In the genomic region with DNA sequence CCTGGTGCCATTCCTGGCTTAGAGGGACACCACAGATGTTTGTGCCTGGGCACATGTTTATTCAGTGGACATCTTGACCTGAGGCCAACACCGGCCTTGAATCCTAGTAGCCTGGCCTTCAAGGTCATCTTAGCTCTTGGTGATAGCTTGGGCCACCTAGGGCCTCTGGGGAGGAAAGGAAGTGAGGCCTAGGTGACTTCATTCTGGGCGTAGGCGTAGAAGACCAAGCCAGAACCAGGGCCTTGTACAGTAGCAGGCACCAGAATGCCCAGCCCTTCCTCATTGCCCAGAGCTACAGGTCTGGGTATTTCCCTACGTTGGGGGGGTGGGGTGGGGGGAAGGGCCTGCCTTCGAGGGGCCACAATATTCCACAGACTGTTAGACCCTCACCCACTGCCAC, we compare ENCODE assay signal across 24 cellular contexts. TPM values are rescaled to one million over a fixed set of nuclear protein-coding genes. Genes with fewer than 3 reads are reported as not detected.
DNase-seq lines count a peak whose midpoint lies in the region; ATAC-seq and TF ChIP-seq lines count a peak whose summit lies in the region.
"Had no signal": no experiment of that assay in that cellular context is flagged by ENCODE, and none has a peak within 500 bp of the region (broad histone marks: within the 10 kb centered on the region; RNA-seq: fewer than 3 reads in every experiment).

No MANE protein-coding gene starts in this region.

- peak overlapping the region; percentile 84 for H3K27ac ChIP-seq in left ventricle myocardium inferior (replicated peaks)
- H3K27ac ChIP-seq in upper lobe of right lung = no peak overlapping the region
- H3K27ac ChIP-seq: skin epidermis, thyroid gland had no signal

- no peak for TF ChIP-seq CTCF in endothelial cell (IDR thresholded peaks at IDR 0.05; ENCODE audit: unreplicated experiment)
- TF ChIP-seq CTCF in left ventricle myocardium inferior (IDR thresholded peaks at IDR 0.05; ENCODE audit: borderline replicate concordance) = no peak
- no peak for TF ChIP-seq CTCF in upper lobe of right lung (IDR thresholded peaks at IDR 0.05)

- no peaks in the 10 kb centered on the region for H3K36me3 ChIP-seq in left ventricle myocardium inferior
- H3K36me3 ChIP-seq in upper lobe of right lung = no peaks in the 10 kb centered on the region
- H3K36me3 ChIP-seq: thyroid gland had no signal

- intact Hi-C loops in left ventricle myocardium inferior (cut with micrococcal nuclease) (no loop called here), posterior vena cava (cut with DNase I) (no loop called here), upper lobe of right lung (cut with DNase I) (no loop called here)

- H3K4me3 ChIP-seq in left ventricle myocardium inferior = no peak overlapping the region
- H3K4me3 ChIP-seq in upper lobe of right lung = no peak overlapping the region
- H3K4me3 ChIP-seq: skin epidermis, thyroid gland had no signal

- DNase-seq in endothelial cell (ENCODE audit: low spot score) (no peak), left ventricle myocardium inferior (no peak), posterior vena cava (ENCODE audit: low spot score) (peak; percentile 30), upper lobe of right lung (peak; percentile 16), LoVo (ENCODE audit: low spot score) (no peak)
- DNase-seq: activated CD4-positive, alpha-beta memory T cell treated with anti-CD3 and anti-CD28 coated beads for 36 hours; activated CD4-positive, CD25-positive, alpha-beta regulatory T cell treated with anti-CD3 and anti-CD28 coated beads, Interleukin-2, amount 50 U/mL, for 72 hours; activated CD8-positive, alpha-beta memory T cell treated with anti-CD3 and anti-CD28 coated beads, Interleukin-2, amount 50 U/mL, for 4 hours; activated naive CD4-positive, alpha-beta T cell treated with anti-CD3 and anti-CD28 coated beads, Interleukin-2, amount 10 ng/mL, durations not matched to agents 7 days and 5 days; amygdala; C1 segment of cervical spinal cord; Caco-2; DMS79; naive B cell; NCI-H1048; NCI-H2107; thyroid gland had no signal

- peak overlapping the region; percentile 38 for H3K27ac Mint-ChIP-seq in endothelial cell (ENCODE audit: unreplicated experiment)
- H3K27ac Mint-ChIP-seq: activated CD4-positive, alpha-beta memory T cell treated with anti-CD3 and anti-CD28 coated beads for 36 hours; activated naive CD4-positive, alpha-beta T cell treated with anti-CD3 and anti-CD28 coated beads, Interleukin-2, amount 10 ng/mL, durations not matched to agents 7 days and 5 days; stimulated activated naive CD8-positive, alpha-beta T cell treated with anti-CD3 and anti-CD28 coated beads, Interleukin-15, Interleukin-2, amounts not matched to agents 100 ng/mL and 50 ng/mL, for 24 hours; T-helper 2 cell treated with Interferon-gamma antibody and Interleukin-4, amounts not matched to agents 5 μg/mL and 100 μg/mL, for 36 hours had no signal

- no peaks in the 10 kb centered on the region for H3K36me3 Mint-ChIP-seq in endothelial cell (ENCODE audit: low read depth, unreplicated experiment)
- H3K36me3 Mint-ChIP-seq: activated naive CD4-positive, alpha-beta T cell treated with anti-CD3 and anti-CD28 coated beads, Interleukin-2, amount 10 ng/mL, durations not matched to agents 7 days and 5 days had no signal

- H3K4me1 ChIP-seq in left ventricle myocardium inferior = peaks cover 87% of the 10 kb centered on the region
- H3K4me1 ChIP-seq in upper lobe of right lung = no peaks in the 10 kb centered on the region
- H3K4me1 ChIP-seq: Caco-2, thyroid gland had no signal

- no peaks in the 10 kb centered on the region for H3K9me3 Mint-ChIP-seq in endothelial cell (ENCODE audit: unreplicated experiment)

- no peaks in the 10 kb centered on the region for H3K27me3 Mint-ChIP-seq in endothelial cell (ENCODE audit: unreplicated experiment)
- H3K27me3 Mint-ChIP-seq: activated CD4-positive, alpha-beta memory T cell treated with anti-CD3 and anti-CD28 coated beads for 36 hours had no signal

- peaks cover 13% of the 10 kb centered on the region for H3K9me3 ChIP-seq in left ventricle myocardium inferior (replicated peaks)
- peaks cover 6% of the 10 kb centered on the region for H3K9me3 ChIP-seq in upper lobe of right lung
- H3K9me3 ChIP-seq: Caco-2, thyroid gland had no signal

- H3K4me1 Mint-ChIP-seq in endothelial cell (ENCODE audit: unreplicated experiment) = no peaks in the 10 kb centered on the region
- H3K4me1 Mint-ChIP-seq: activated naive CD4-positive, alpha-beta T cell treated with anti-CD3 and anti-CD28 coated beads, Interleukin-2, amount 10 ng/mL, durations not matched to agents 7 days and 5 days had no signal

- H3K27me3 ChIP-seq in left ventricle myocardium inferior (ENCODE audit: low read depth) (no peaks in the 10 kb centered on the region), upper lobe of right lung (no peaks in the 10 kb centered on the region)
- H3K27me3 ChIP-seq: thyroid gland had no signal

- ATAC-seq in upper lobe of right lung (no peak), GM21526 (IDR thresholded peaks at IDR 0.05; ENCODE audit: low FRiP score, unreplicated experiment) (no peak), GM18907 (IDR thresholded peaks at IDR 0.05; ENCODE audit: unreplicated experiment) (no peak)

- H3K4me3 Mint-ChIP-seq in endothelial cell (ENCODE audit: unreplicated experiment) = no peak overlapping the region
- H3K4me3 Mint-ChIP-seq: activated CD4-positive, alpha-beta memory T cell treated with anti-CD3 and anti-CD28 coated beads for 36 hours; activated naive CD4-positive, alpha-beta T cell treated with anti-CD3 and anti-CD28 coated beads, Interleukin-2, amount 10 ng/mL, durations not matched to agents 7 days and 5 days; naive B cell; stimulated activated naive CD8-positive, alpha-beta T cell treated with anti-CD3 and anti-CD28 coated beads, Interleukin-15, Interleukin-2, amounts not matched to agents 100 ng/mL and 50 ng/mL, for 24 hours; T-helper 2 cell treated with Interferon-gamma antibody and Interleukin-4, amounts not matched to agents 5 μg/mL and 100 μg/mL, for 36 hours had no signal

RNA-seq across cellular contexts. Expression of a gene that starts 33.8 kb away (rescaled TPM):
- total RNA-seq in endothelial cell (ENCODE audit: unreplicated experiment) = 0.82 TPM
- total RNA-seq in left ventricle myocardium inferior = 218 TPM
- 10 to 100 TPM; 34.8 to 39.5 TPM for total RNA-seq in posterior vena cava
- 0.35 TPM for total RNA-seq in upper lobe of right lung
- total RNA-seq: endothelial cell of umbilical vein, HT1080 had no signal

Comparison
In these comparisons a context has a peak if more than half of its experiments do, and no peak if none do; other contexts are left out.
1. DNase-seq: peak in posterior vena cava (single experiment) and upper lobe of right lung (single experiment); none in endothelial cell (single experiment), left ventricle myocardium inferior (single experiment) and LoVo (single experiment).
2. RNA of a gene that starts 33.8 kb away (total RNA-seq): 218 TPM in left ventricle myocardium inferior (single experiment) and 34.8 to 39.5 TPM in posterior vena cava; 0.82 TPM in endothelial cell (single experiment) and 0.35 TPM in upper lobe of right lung (single experiment); every median in the first group is over 10 times any median in the second.